ENCODE assay signal across 8 cellular contexts in the genomic region with DNA sequence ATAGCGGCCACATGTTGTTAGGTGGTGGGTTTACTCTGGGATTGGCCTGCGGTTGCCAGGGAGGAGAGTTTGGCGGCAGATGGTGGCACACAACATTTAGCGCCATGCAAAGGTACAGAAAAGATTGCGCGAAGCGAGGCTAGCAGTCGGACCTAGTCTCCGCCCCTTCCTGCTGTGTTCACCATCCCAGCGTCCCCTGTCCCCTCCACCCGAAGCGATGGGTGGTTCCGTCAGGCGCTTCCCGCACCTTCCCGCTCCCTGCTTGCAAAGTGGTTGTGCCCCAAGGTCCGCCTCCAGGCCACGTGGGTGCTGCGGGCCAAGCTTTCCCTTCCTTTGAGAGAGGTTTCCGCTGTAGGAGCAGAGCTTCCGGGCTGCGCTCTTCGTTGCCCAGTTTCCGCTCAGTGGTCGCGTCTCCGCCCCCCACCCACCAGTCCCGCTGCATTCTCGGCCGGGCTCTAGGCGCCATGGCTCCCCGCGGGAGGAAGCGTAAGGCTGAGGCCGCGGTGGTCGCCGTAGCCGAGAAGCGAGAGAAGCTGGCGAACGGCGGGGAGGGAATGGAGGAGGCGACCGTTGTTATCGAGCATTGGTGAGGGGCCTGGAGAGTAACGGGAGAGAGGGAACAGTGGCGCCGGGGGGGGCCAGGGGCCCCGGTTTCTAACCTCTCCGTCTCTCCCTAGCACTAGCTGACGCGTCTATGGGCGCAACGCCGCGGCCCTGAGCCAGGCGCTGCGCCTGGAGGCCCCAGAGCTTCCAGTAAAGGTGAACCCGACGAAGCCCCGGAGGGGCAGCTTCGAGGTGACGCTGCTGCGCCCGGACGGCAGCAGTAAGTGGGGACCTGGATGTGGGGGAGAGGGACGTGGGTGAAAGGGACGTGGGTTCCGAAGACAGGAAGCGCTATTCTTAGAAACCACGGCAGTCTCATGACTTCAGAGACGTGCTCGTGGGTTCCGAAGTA. TPM values are rescaled to one million over a fixed set of nuclear protein-coding genes. Genes with fewer than 3 reads are reported as not detected.
DNase-seq lines count a peak whose midpoint lies in the region; ATAC-seq lines count a peak whose summit lies in the region.

SELENOH (plus strand) TSS at position 360 of the 955 bp plus-strand sequence; CDS start at position 465, 105 bp downstream.

- H3K27ac Mint-ChIP-seq in dendritic cell treated with granulocyte-macrophage colony-stimulating factor and Interleukin-4, amounts not matched to agents 40 ng/mL and 50 ng/mL, for 4 days: peak within 1 kb of the TSS; percentile 99

- peak within 1 kb of the TSS; percentile 79 to 99 (median 93) for H3K4me3 ChIP-seq in BLaER1 treated with 17β-estradiol and CSF1 and Interleukin-3, amounts not matched to agents 10 nM and 100 nM

- H3K9ac ChIP-seq in BLaER1 treated with 17β-estradiol and CSF1 and Interleukin-3, amounts not matched to agents 10 nM and 100 nM: peak within 1 kb of the TSS; percentile 93 to 99 (median 98)

- H3K4me3 Mint-ChIP-seq in dendritic cell treated with granulocyte-macrophage colony-stimulating factor and Interleukin-4, amounts not matched to agents 40 ng/mL and 50 ng/mL, for 4 days: peak within 1 kb of the TSS; percentile 89

- no peaks in the 10 kb centered on the region for H3K9me3 ChIP-seq in BLaER1 treated with 17β-estradiol and CSF1 and Interleukin-3, amounts not matched to agents 10 nM and 100 nM (replicated peaks in 1 of 11)

- no peaks in the 10 kb centered on the region for H3K27me3 Mint-ChIP-seq in dendritic cell treated with granulocyte-macrophage colony-stimulating factor and Interleukin-4, amounts not matched to agents 40 ng/mL and 50 ng/mL, for 4 days

- H3K4me1 Mint-ChIP-seq in dendritic cell treated with granulocyte-macrophage colony-stimulating factor and Interleukin-4, amounts not matched to agents 40 ng/mL and 50 ng/mL, for 4 days (ENCODE audit: low read depth): peaks cover 19% of the 10 kb centered on the region

- ATAC-seq in GM19351 (IDR thresholded peaks at IDR 0.05; ENCODE audit: unreplicated experiment) (peak; percentile 87), HG03521 (IDR thresholded peaks at IDR 0.05; ENCODE audit: unreplicated experiment) (peak; percentile 81), left lobe of liver (peak; percentile 99)

- H3K27ac ChIP-seq in BLaER1 treated with 17β-estradiol and CSF1 and Interleukin-3, amounts not matched to agents 10 nM and 100 nM: peak within 1 kb of the TSS; percentile 93 to 99 (median 97)

- peak; percentile 98 for DNase-seq in NCI-H748 (lab: John Stamatoyannopoulos, UW; ENCODE audit: unreplicated experiment)
- DNase-seq in activated CD4-positive, alpha-beta T cell treated with anti-CD3 and anti-CD28 coated beads, Interleukin-2, amount 50 U/mL, for 24 hours (ENCODE audit: low read depth in 1 of 2, low spot score in 1 of 2): peak; percentile 92 to 95
- DNase-seq in left lobe of liver (ENCODE audit: low spot score): peak; percentile 97
- DNase-seq in stimulated activated CD4-positive, alpha-beta T cell treated with anti-CD3 and anti-CD28 coated beads, Interleukin-2, amount 100 ng/mL, for 4 hours (ENCODE audit: low read depth): peak; percentile 87

- H3K4me2 ChIP-seq in BLaER1 treated with 17β-estradiol and CSF1 and Interleukin-3, amounts not matched to agents 10 nM and 100 nM: peak within 1 kb of the TSS; percentile 82 to 94 (median 93)

- intact Hi-C loops in dendritic cell treated with granulocyte-macrophage colony-stimulating factor and Interleukin-4, amounts not matched to agents 40 ng/mL and 50 ng/mL, for 4 days (cut with micrococcal nuclease): loop anchor here (1.0 kb wide), 2 partner anchors 29 to 84 kb away; partner anchors contain the start of genes CLP1, MED19 and TMX2

- no peaks in the 10 kb centered on the region for H3K9me3 Mint-ChIP-seq in dendritic cell treated with granulocyte-macrophage colony-stimulating factor and Interleukin-4, amounts not matched to agents 40 ng/mL and 50 ng/mL, for 4 days

- H4K20me1 ChIP-seq in BLaER1 treated with 17β-estradiol and CSF1 and Interleukin-3, amounts not matched to agents 10 nM and 100 nM: peaks cover 10 to 57% (median 26%) of the 10 kb centered on the region in 11 experiments; a peak in 18 of 22 replicates

- H3K36me3 Mint-ChIP-seq in dendritic cell treated with granulocyte-macrophage colony-stimulating factor and Interleukin-4, amounts not matched to agents 40 ng/mL and 50 ng/mL, for 4 days (ENCODE audit: low read depth): peaks cover 92% of the 10 kb centered on the region

- peaks cover 25 to 46% (median 35%) of the 10 kb centered on the region in 10 experiments; a peak in 19 of 20 replicates for H3K4me1 ChIP-seq in BLaER1 treated with 17β-estradiol and CSF1 and Interleukin-3, amounts not matched to agents 10 nM and 100 nM

- no peaks in the 10 kb centered on the region for H3K27me3 ChIP-seq in BLaER1 treated with 17β-estradiol and CSF1 and Interleukin-3, amounts not matched to agents 10 nM and 100 nM

- H3K36me3 ChIP-seq in BLaER1 treated with 17β-estradiol and CSF1 and Interleukin-3, amounts not matched to agents 10 nM and 100 nM: peaks cover 67 to 88% (median 82%) of the 10 kb centered on the region in 11 experiments

RNA-seq across cellular contexts. Expression of gene SELENOH, which starts in this region (rescaled TPM):
- 67.9 TPM for total RNA-seq in left lobe of liver

Comparison
In these comparisons a context has a peak if more than half of its experiments do, and no peak if none do; other contexts are left out.
1. Peak in every context shown above with its lines: DNase-seq, ATAC-seq, H3K4me3 ChIP-seq and H3K27ac ChIP-seq.